8 cellular contexts compared by ENCODE assay signal in the genomic region with DNA sequence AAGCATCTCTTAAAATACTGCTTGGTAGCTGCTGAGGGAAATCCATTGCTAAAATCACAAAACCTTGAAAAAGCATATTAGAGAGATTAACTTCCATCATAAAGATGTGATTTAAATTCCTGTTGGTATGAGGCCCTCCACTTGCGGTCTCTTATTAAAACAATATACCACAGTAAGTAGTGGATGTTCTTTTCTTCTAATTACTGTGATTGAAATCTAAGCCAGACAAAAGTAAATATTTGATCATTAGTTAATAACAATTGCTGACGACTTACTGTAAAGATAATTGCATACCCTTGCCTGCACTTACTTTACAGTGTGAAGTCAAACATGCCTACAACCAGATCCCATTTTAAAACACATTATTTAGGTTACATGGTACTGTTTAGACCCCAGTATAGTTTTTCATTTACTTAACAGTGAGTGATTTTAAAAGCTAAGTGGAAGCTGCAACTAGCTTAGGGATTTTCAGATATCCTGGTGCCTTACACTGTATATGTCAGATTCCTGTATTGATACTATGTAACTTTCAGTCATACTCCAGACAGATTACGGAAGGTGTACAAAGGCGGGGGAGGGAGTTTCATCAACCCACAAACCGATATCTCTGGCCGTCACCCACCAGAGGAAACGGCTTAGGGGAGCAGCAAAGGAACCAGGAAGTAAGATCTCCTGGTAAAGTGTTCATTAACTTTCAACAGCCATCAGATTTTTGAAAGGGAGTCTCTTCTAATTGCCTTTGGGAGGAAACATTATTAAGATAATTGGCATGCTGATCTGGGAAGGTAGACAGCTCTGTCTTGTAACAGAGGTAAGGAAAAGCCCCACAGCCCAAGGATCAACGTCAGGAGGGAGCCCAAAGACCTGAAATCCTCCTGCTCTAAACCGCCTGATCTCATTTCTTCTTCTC. TPM values are rescaled to one million over a fixed set of nuclear protein-coding genes. Genes with fewer than 3 reads are reported as not detected.
DNase-seq lines count a peak whose midpoint lies in the region; ATAC-seq, FAIRE-seq and TF ChIP-seq lines count a peak whose summit lies in the region.

No MANE protein-coding gene starts in this region.

- H3K79me1 ChIP-seq in H1 (ENCODE audit: low read depth, low read length) = no peaks in the 10 kb centered on the region

- no peak overlapping the region for H2AK5ac ChIP-seq in H1 (ENCODE audit: low read depth, low read length)

- H3K14ac ChIP-seq in H1 (ENCODE audit: insufficient read length) = no peak overlapping the region

- TF ChIP-seq RAD21 in H1 (IDR thresholded peaks at IDR 0.05 in 1 of 2, conservative IDR thresholded peaks at IDR 0.05 in 1 of 2; ENCODE audit: low read depth in 2 of 2, low read length in 2 of 2) = no peak

- H2BK15ac ChIP-seq in H1 (ENCODE audit: low read length) = no peak overlapping the region

- H2BK12ac ChIP-seq in H1 (ENCODE audit: low read depth, low read length) = no peak overlapping the region

- H3K36me3 ChIP-seq in BLaER1 = no peaks in the 10 kb centered on the region
- peaks cover 9 to 19% of the 10 kb centered on the region in 2 experiments; a peak in 2 of 3 replicates for H3K36me3 ChIP-seq in HEK293 (ENCODE audit: control insufficient read depth in 2 of 2, insufficient read depth in 1 of 2, low read length in 2 of 2)
- peaks cover 0 to 8% (median 0%) of the 10 kb centered on the region in 4 experiments; a peak in 1 of 8 replicates for H3K36me3 ChIP-seq in H1 (ENCODE audit: control insufficient read depth in 2 of 4, insufficient read depth in 4 of 4, low read length in 3 of 4)

- H3K27me3 Mint-ChIP-seq in neural crest cell (ENCODE audit: low read depth) = peaks cover 23% of the 10 kb centered on the region

- H3K27me3 ChIP-seq in BLaER1 = peaks cover 63% of the 10 kb centered on the region
- H3K27me3 ChIP-seq in H1 (replicated peaks in 1 of 4; ENCODE audit: control insufficient read depth in 3 of 4, extremely low read depth in 1 of 4, insufficient read depth in 3 of 4, low read length in 3 of 4) = peaks cover 8 to 56% (median 36%) of the 10 kb centered on the region in 4 experiments

- H3K4me1 Mint-ChIP-seq in neural crest cell = peaks cover 46% of the 10 kb centered on the region

- no peak overlapping the region for H2BK120ac ChIP-seq in H1 (replicated peaks; ENCODE audit: low read depth, low read length)

- H3K36me3 Mint-ChIP-seq in neural crest cell (ENCODE audit: low read depth) = no peaks in the 10 kb centered on the region

- H4K5ac ChIP-seq in H1 (ENCODE audit: insufficient read length, low read depth, low read length) = no peak overlapping the region

- peak in 3 of 5 experiments; percentile 20 to 66 (median 32) for DNase-seq in T-helper 2 cell
- DNase-seq in H1 (ENCODE audit: low read depth in 1 of 2, low spot score in 2 of 2) = no peak
- no peak for DNase-seq in neural crest cell (ENCODE audit: low read depth, low spot score)
- no peak for DNase-seq in NCI-H2196 treated with DMSO at 0.1 percent for 48 hours (lab: John Stamatoyannopoulos, UW; ENCODE audit: unreplicated experiment)
- no peak for DNase-seq in left colon

- H3K4me2 ChIP-seq in BLaER1 = peak overlapping the region; percentile 98
- peak overlapping the region; percentile 94 to 100 for H3K4me2 ChIP-seq in H1 (ENCODE audit: insufficient read depth in 1 of 2, low read depth in 2 of 2, low read length in 2 of 2)

- H2BK20ac ChIP-seq in H1 (ENCODE audit: low read length) = no peak overlapping the region

- intact Hi-C loops in left colon (cut with DNase I, micrococcal nuclease) = loop anchor here in 1 of 2 donors (10.0 kb wide), 1 partner anchor 139 kb away; no protein-coding TSS in a partner anchor

- H4K8ac ChIP-seq in H1 (ENCODE audit: extremely low read depth, insufficient read depth, low read length) = no peak overlapping the region

- H3K9ac ChIP-seq in BLaER1 (peak overlapping the region; percentile 78), H1 (replicated peaks in 1 of 4; ENCODE audit: extremely low read depth in 1 of 4, low read depth in 3 of 4, low read length in 3 of 4) (no peak overlapping the region)

- H3K23me2 ChIP-seq in H1 (ENCODE audit: low read depth, low read length) = peaks cover 23% of the 10 kb centered on the region

- H3K4ac ChIP-seq in H1 (replicated peaks; ENCODE audit: insufficient read length, low read depth, low read length) = no peak overlapping the region

- no peaks in the 10 kb centered on the region for H3K9me3 Mint-ChIP-seq in neural crest cell

- CTCF ChIA-PET in HEK293 (lab: Yijun Ruan, JAX) (interaction anchor here (0.5 to 3.9 kb wide), 11 partner anchors 91 to 1305 kb away, joined by 3 to 16 read pairs (median 3); no protein-coding TSS in a partner anchor), H1 (lab: Charles Lee; ENCODE audit: partially characterized antibody) (interaction anchor here (0.6 to 1.6 kb wide), 6 partner anchors 13 to 987 kb away, joined by 3 to 6 read pairs (median 3); no protein-coding TSS in a partner anchor)

- no peak for TF ChIP-seq POLR2A in H1 (IDR thresholded peaks at IDR 0.05; ENCODE audit: control extremely low read depth in 1 of 2, low read depth in 2 of 2, low read length in 2 of 2)

- H3K4me1 ChIP-seq in BLaER1 = peaks cover 40% of the 10 kb centered on the region
- H3K4me1 ChIP-seq in HEK293 (ENCODE audit: control insufficient read depth, insufficient read depth, low read length) = peaks cover 14% of the 10 kb centered on the region
- H3K4me1 ChIP-seq in H1 (replicated peaks in 1 of 4; ENCODE audit: control insufficient read depth in 3 of 4, insufficient read depth in 4 of 4, low read length in 3 of 4) = peaks cover 2 to 13% (median 4%) of the 10 kb centered on the region in 4 experiments; a peak in 6 of 7 replicates

- WGBS in H1 (ENCODE audit: extremely low coverage in 1 of 2, insufficient coverage in 1 of 2, insufficient read length in 1 of 2, insufficient replicate concordance in 2 of 2, low coverage in 1 of 2, low lambda C conversion rate in 2 of 2, missing lambda C conversion rate in 1 of 2), 2 experiments = 45% methylated on average over 9 of the region's 9 CpGs; no CpG with 5 or more reads in 1 of the 2 experiments

- FAIRE-seq in H1 (lab: Jason Lieb, UNC) = no peak

- H3K4me3 ChIP-seq in BLaER1 (peak overlapping the region; percentile 69), HEK293 (ENCODE audit: low read depth, low read length) (peak overlapping the region; percentile 90), H1 (ENCODE audit: extremely low read depth in 1 of 4, insufficient read depth in 2 of 4, low read depth in 3 of 4, low read length in 4 of 4) (peak overlapping the region; percentile 63 to 85 (median 76))

- no peak for TF ChIP-seq EP300 in H1 (IDR thresholded peaks at IDR 0.05; ENCODE audit: borderline replicate concordance in 1 of 2, low read depth in 2 of 2, low read length in 2 of 2)

- POLR2A ChIA-PET in HEK293 (lab: Yijun Ruan, JAX) (interaction anchor here (0.6 to 1.7 kb wide), 3 partner anchors 9 to 1305 kb away, joined by 4 to 5 read pairs (median 5); no protein-coding TSS in a partner anchor), H1 (lab: Charles Lee; ENCODE audit: partially characterized antibody) (no interaction called here)

- H3K27ac ChIP-seq in BLaER1 (no peak overlapping the region), HEK293 (ENCODE audit: extremely low read depth, low read depth, low read length) (peak overlapping the region; percentile 99), H1 (ENCODE audit: low read depth, low read length) (no peak overlapping the region)

- no peak overlapping the region for H4K91ac ChIP-seq in H1 (replicated peaks; ENCODE audit: insufficient read length, low read length)

- H3K79me2 ChIP-seq in H1 (ENCODE audit: control insufficient read depth in 1 of 2, insufficient read depth in 2 of 2, low read length in 2 of 2) = no peaks in the 10 kb centered on the region

- H2AFZ ChIP-seq in H1 (ENCODE audit: low read length) = no peak overlapping the region

- no peaks in the 10 kb centered on the region for H3K9me3 ChIP-seq in BLaER1
- no peaks in the 10 kb centered on the region for H3K9me3 ChIP-seq in HEK293 (ENCODE audit: control insufficient read depth, insufficient read depth, low read depth, low read length)
- H3K9me3 ChIP-seq in H1 (ENCODE audit: insufficient read depth in 2 of 2, low read depth in 1 of 2, low read length in 1 of 2) = no peaks in the 10 kb centered on the region

- no peak for ATAC-seq in GM21576 (IDR thresholded peaks at IDR 0.05; ENCODE audit: unreplicated experiment)
- no peak for ATAC-seq in left colon

- H4K20me1 ChIP-seq in BLaER1 = peaks cover 26% of the 10 kb centered on the region
- no peaks in the 10 kb centered on the region for H4K20me1 ChIP-seq in H1 (replicated peaks in 1 of 2; ENCODE audit: control insufficient read depth in 1 of 2, insufficient read depth in 2 of 2, low read length in 2 of 2)

- TF ChIP-seq CTCF in HEK293 (tag by site-specific recombination; IDR thresholded peaks at IDR 0.05) (no peak), H1 (IDR thresholded peaks at IDR 0.05; ENCODE audit: control extremely low read depth in 1 of 3, insufficient read depth in 1 of 3, low read depth in 1 of 3, low read length in 3 of 3) (no peak), neural crest cell (conservative IDR thresholded peaks at IDR 0.05) (no peak)

- H2BK5ac ChIP-seq in H1 (ENCODE audit: low read depth, low read length) = no peak overlapping the region

- H3K23ac ChIP-seq in H1 (ENCODE audit: insufficient read length) = no peak overlapping the region

- H3K18ac ChIP-seq in H1 (ENCODE audit: extremely low read depth, low read length) = no peak overlapping the region; the same call in 1 of the 2 replicates

- peak overlapping the region; percentile 84 for H3K4me3 Mint-ChIP-seq in neural crest cell

- no peak overlapping the region for H3K27ac Mint-ChIP-seq in neural crest cell (ENCODE audit: unreplicated experiment)

- H3K56ac ChIP-seq in H1 (replicated peaks; ENCODE audit: insufficient read length, low read depth, low read length) = no peak overlapping the region

TF ChIP-seq in HEK293, 187 proteins besides CTCF, POLR2A, EP300 and RAD21 (continues in another document):
- no peak for TF ChIP-seq ZNF292 (tag by site-specific recombination; IDR thresholded peaks at IDR 0.05; ENCODE audit: borderline replicate concordance, low read depth)
- TF ChIP-seq RBAK (tag by site-specific recombination; IDR thresholded peaks at IDR 0.05) = no peak

TF ChIP-seq in H1, 55 proteins besides CTCF, POLR2A, EP300 and RAD21 (continues in another document):
- no peak for TF ChIP-seq SRF (IDR thresholded peaks at IDR 0.05; ENCODE audit: low read depth, low read length)
- no peak for TF ChIP-seq CTBP2 (IDR thresholded peaks at IDR 0.05; ENCODE audit: borderline replicate concordance, insufficient read depth, insufficient read length, low read length)

RNA-seq across cellular contexts. Expression of a gene that starts 1.0 kb away (rescaled TPM):
- 2.1 TPM in 2 replicates for total RNA-seq in H1 (2021; fragmentation: NEBNext Ultra II Directional; extraction: Animal tissue kit (Norgen Biotek cat#: 25700))
- 1.2 TPM in 2 replicates for polyA plus RNA-seq in H1 (2011; rRNA removed)
- 1.6 TPM for polyA plus RNA-seq in H1 (2011; cell fraction: cytosol; rRNA removed)
- 2.5 TPM for polyA plus RNA-seq in H1 (2011; cell fraction: nucleus; rRNA removed)
- polyA plus RNA-seq in H1 (2012, experiment 1 of 2) = 1.7 to 4.5 TPM (median 3.1 TPM) in 4 replicates
- 1.0 TPM for polyA plus RNA-seq in H1 (2012, experiment 2 of 2)
- polyA plus RNA-seq in H1 (2013, experiment 1 of 2) = 3.4 TPM
- 3.5 TPM for polyA plus RNA-seq in H1 (2013, experiment 2 of 2)
- polyA minus RNA-seq in H1 (2011; rRNA and poly(A)+ RNA removed) = 2.7 and 3.0 TPM in 2 replicates
- polyA minus RNA-seq in H1 (2011; cell fraction: cytosol; rRNA and poly(A)+ RNA removed) = 4.5 TPM
- 4.5 TPM for polyA minus RNA-seq in H1 (2011; cell fraction: nucleus; rRNA and poly(A)+ RNA removed)
- total RNA-seq in neural crest cell (14.5 and 16.1 TPM in 2 replicates), left colon (10 to 100 TPM; 12.3 to 26.5 TPM)

Comparison
In these comparisons a context has a peak if more than half of its experiments do, and no peak if none do; other contexts are left out.
1. DNase-seq: peak in T-helper 2 cell (3 of 5); none in H1 (0 of 2), neural crest cell (single experiment), NCI-H2196 treated with DMSO at 0.1 percent for 48 hours (single experiment) and left colon (0 of 2).
2. Peak in every context shown above with its lines, with median percentiles within 50 percentile points of each other: H3K4me3 ChIP-seq.